ENCODE assay signal across 20 cellular contexts in the genomic region with DNA sequence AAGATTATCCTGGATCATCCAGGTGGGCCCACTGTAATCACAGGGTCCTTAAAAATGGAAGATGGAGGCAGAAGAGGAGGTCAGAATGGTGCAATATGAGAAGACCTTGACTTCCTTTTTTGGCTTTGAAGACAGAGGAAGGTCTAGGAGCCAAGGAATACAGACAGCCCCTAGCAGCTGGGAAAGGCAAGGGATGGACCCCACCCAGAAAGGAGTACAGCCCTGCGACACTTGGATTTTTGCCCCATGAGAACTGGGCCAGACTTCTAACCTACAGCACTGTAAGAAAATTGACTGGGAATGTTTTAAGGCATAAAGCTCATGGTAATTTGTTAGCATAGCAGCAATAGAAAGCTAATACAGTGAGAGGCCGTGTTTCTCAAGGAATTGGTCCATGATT.
DNase-seq lines count a peak whose midpoint lies in the region; ATAC-seq, FAIRE-seq and TF ChIP-seq lines count a peak whose summit lies in the region.
"Had no signal": no experiment of that assay in that cellular context is flagged by ENCODE, and none has a peak within 500 bp of the region (broad histone marks: within the 10 kb centered on the region; RNA-seq: fewer than 3 reads in every experiment).

No MANE protein-coding gene starts in this region.

- H3K9me3 ChIP-seq in K562 (replicated peaks; ENCODE audit: control insufficient read depth, insufficient read depth, low read depth, low read length) (no peaks in the 10 kb centered on the region), mesenchymal stem cell (ENCODE audit: control insufficient read depth, low read length) (peaks cover 2% of the 10 kb centered on the region), trophoblast cell (ENCODE audit: insufficient read depth, low read depth, low read length) (peaks cover 2% of the 10 kb centered on the region)
- H3K9me3 ChIP-seq: Caco-2 had no signal

- peaks cover 19% of the 10 kb centered on the region for H3K36me3 Mint-ChIP-seq in type B pancreatic cell
- H3K36me3 Mint-ChIP-seq in naive thymus-derived CD8-positive, alpha-beta T cell = peaks cover 0 to 30% (median 28%) of the 10 kb centered on the region in 3 donors

- no peak for TF ChIP-seq RAD21 in K562 (CRISPR knock-in tag; conservative IDR thresholded peaks at IDR 0.05 in 1 of 2, IDR thresholded peaks at IDR 0.05 in 1 of 2)

- H2BK12ac ChIP-seq in mesenchymal stem cell (ENCODE audit: low read length in 2 of 2) (no peak overlapping the region), trophoblast cell (ENCODE audit: low read length) (no peak overlapping the region)

- H2BK15ac ChIP-seq in mesenchymal stem cell (ENCODE audit: low read depth, poor library complexity, severe bottlenecking) = no peak overlapping the region

- H4K20me1 ChIP-seq in K562 (replicated peaks; ENCODE audit: control insufficient read depth, insufficient read depth, low read length) = 0 out of 2 replicates have a peak, but pooled peaks cover 7% of the 10 kb centered on the region

- H3K4me2 ChIP-seq in K562 (ENCODE audit: insufficient read depth, low read length) (no peak overlapping the region), mesenchymal stem cell (ENCODE audit: low read length, poor library complexity, severe bottlenecking) (no peak overlapping the region), trophoblast cell (ENCODE audit: low read length) (no peak overlapping the region)

- DNase-seq in left ventricle myocardium superior (no peak), Right ventricle myocardium superior (no peak), K562 (ENCODE audit: extremely low read depth in 1 of 4, low spot score in 3 of 4) (no peak), mesenchymal stem cell (no peak), type B pancreatic cell (ENCODE audit: extremely low spot score, unreplicated experiment) (no peak), trophoblast cell (no peak), dedifferentiated amniotic fluid mesenchymal stem cell (ENCODE audit: extremely low spot score) (no peak)
- no peak for DNase-seq in naive thymus-derived CD8-positive, alpha-beta T cell
- DNase-seq: Caco-2; CD4-positive, alpha-beta T cell; GOT3; HFFc6; IMR-90 had no signal

- no peak overlapping the region for H3K27ac ChIP-seq in K562 (ENCODE audit: extremely low read depth, low read depth, low read length)
- H3K27ac ChIP-seq in mesenchymal stem cell (ENCODE audit: low read length, poor library complexity, severe bottlenecking) = no peak overlapping the region
- H3K27ac ChIP-seq in trophoblast cell (ENCODE audit: low read depth, low read length) = no peak overlapping the region
- H3K27ac ChIP-seq: C4-2B had no signal

- H2AFZ ChIP-seq in K562 (ENCODE audit: low read depth, low read length) = no peak overlapping the region
- no peak overlapping the region for H2AFZ ChIP-seq in mesenchymal stem cell (ENCODE audit: low read depth, low read length)
- H2AFZ ChIP-seq in trophoblast cell (ENCODE audit: insufficient read depth, low read length, poor library complexity) = no peak overlapping the region

- H2AK5ac ChIP-seq in mesenchymal stem cell (ENCODE audit: low read length, severe bottlenecking) = peak overlapping the region; percentile 29
- no peak overlapping the region for H2AK5ac ChIP-seq in trophoblast cell (ENCODE audit: low read length)

- H3K4me1 ChIP-seq in K562 (replicated peaks in 1 of 2; ENCODE audit: control insufficient read depth in 2 of 2, insufficient read depth in 2 of 2, low read length in 2 of 2) (peaks cover 0 to 13% of the 10 kb centered on the region in 2 experiments; a peak in 1 of 5 replicates), mesenchymal stem cell (ENCODE audit: control insufficient read depth, insufficient read depth, low read depth, low read length) (peaks cover 39% of the 10 kb centered on the region), trophoblast cell (ENCODE audit: control insufficient read depth in 1 of 2, insufficient read depth in 2 of 2, low read length in 2 of 2) (no peaks in the 10 kb centered on the region)
- H3K4me1 ChIP-seq: Caco-2 had no signal

- H3K9ac ChIP-seq in K562 (ENCODE audit: insufficient read depth in 1 of 2, low read depth in 2 of 2, low read length in 2 of 2) (no peak overlapping the region), mesenchymal stem cell (ENCODE audit: low read length) (no peak overlapping the region), trophoblast cell (ENCODE audit: low read length) (no peak overlapping the region)

- no peak overlapping the region for H4K12ac ChIP-seq in trophoblast cell (ENCODE audit: low read depth, low read length)

- no peak overlapping the region for H3K4me3 ChIP-seq in K562
- H3K4me3 ChIP-seq in mesenchymal stem cell (ENCODE audit: insufficient read depth in 1 of 2, low read depth in 1 of 2, low read length in 2 of 2) = no peak overlapping the region
- H3K4me3 ChIP-seq in trophoblast cell (ENCODE audit: low read depth, low read length) = no peak overlapping the region

- H2BK5ac ChIP-seq in mesenchymal stem cell (ENCODE audit: low read depth, low read length, poor library complexity, severe bottlenecking) = no peak overlapping the region
- H2BK5ac ChIP-seq in trophoblast cell (ENCODE audit: low read depth, low read length, poor library complexity) = no peak overlapping the region

- intact Hi-C loops in left ventricle myocardium superior (cut with micrococcal nuclease) = no loop called here
- intact Hi-C loops in Right ventricle myocardium superior (cut with DNase I) = no loop called here
- intact Hi-C loops in K562 (cut with micrococcal nuclease) = no loop called here

- H3K4ac ChIP-seq in mesenchymal stem cell (ENCODE audit: low read depth in 1 of 2, low read length in 2 of 2) (no peak overlapping the region), trophoblast cell (ENCODE audit: low read depth, low read length) (no peak overlapping the region)

- peak; percentile 8 for ATAC-seq in left ventricle myocardium superior
- ATAC-seq in Right ventricle myocardium superior (ENCODE audit: poor library complexity) = no peak
- ATAC-seq in K562 = no peak
- no peak for ATAC-seq in naive thymus-derived CD8-positive, alpha-beta T cell
- ATAC-seq: HCT116 had no signal

- peaks cover 6% of the 10 kb centered on the region for H3K9me3 Mint-ChIP-seq in type B pancreatic cell
- peaks cover 0 to 14% (median 0%) of the 10 kb centered on the region in 9 donors for H3K9me3 Mint-ChIP-seq in naive thymus-derived CD8-positive, alpha-beta T cell
- H3K9me3 Mint-ChIP-seq: CD4-positive, alpha-beta T cell; HFFc6 had no signal

- in situ Hi-C loops in K562 (cut with MboI) = no loop called here

- H2BK120ac ChIP-seq in mesenchymal stem cell (ENCODE audit: low read depth, low read length) (no peak overlapping the region), trophoblast cell (ENCODE audit: insufficient read depth, low read length, poor library complexity) (no peak overlapping the region)

- 68% methylated on average over 2 of the region's 2 CpGs for WGBS in K562 (ENCODE audit: insufficient coverage, low coverage, missing lambda C conversion rate)
- WGBS in mesenchymal stem cell = 100% methylated on average over 1 of the region's 2 CpGs
- no CpG with 5 or more reads among the region's 2 CpGs for WGBS in trophoblast cell (ENCODE audit: extremely low coverage, insufficient coverage, insufficient read length)

- H3K18ac ChIP-seq in mesenchymal stem cell (ENCODE audit: low read depth in 1 of 2, low read length in 2 of 2) (no peak overlapping the region), trophoblast cell (ENCODE audit: low read length) (no peak overlapping the region)

- peaks cover 2% of the 10 kb centered on the region for H3K9me1 ChIP-seq in K562 (ENCODE audit: control insufficient read depth, insufficient read depth, low read length)

- TF ChIP-seq CTCF in K562 (IDR thresholded peaks at IDR 0.05 in 2 of 3, conservative IDR thresholded peaks at IDR 0.05 in 1 of 3; ENCODE audit: insufficient read depth in 2 of 3, low read depth in 1 of 3, low read length in 3 of 3) (no peak), type B pancreatic cell (conservative IDR thresholded peaks at IDR 0.05) (no peak)

- no peak overlapping the region for H3K23ac ChIP-seq in mesenchymal stem cell (ENCODE audit: low read length in 2 of 2)
- H3K23ac ChIP-seq in trophoblast cell (ENCODE audit: low read length) = no peak overlapping the region

- H4K8ac ChIP-seq in mesenchymal stem cell (ENCODE audit: low read length) = no peak overlapping the region
- no peak overlapping the region for H4K8ac ChIP-seq in trophoblast cell (ENCODE audit: low read depth, low read length)

- FAIRE-seq in K562 (lab: Jason Lieb, UNC) = no peak
- FAIRE-seq: G401.6, GM12891, GM18507, HTR-8/SVneo had no signal

- TF ChIP-seq EP300 in K562 (IDR thresholded peaks at IDR 0.05; ENCODE audit: low read length) = no peak

- H4K91ac ChIP-seq in mesenchymal stem cell (ENCODE audit: low read length) (no peak overlapping the region), trophoblast cell (ENCODE audit: low read depth, low read length) (no peak overlapping the region)

- POLR2A ChIA-PET in K562 (lab: Yijun Ruan, JAX) = interaction anchor here (1.1 kb wide), 1 partner anchor 14 kb away, joined by 3 read pairs; no protein-coding TSS in a partner anchor
- POLR2A ChIA-PET in naive thymus-derived CD8-positive, alpha-beta T cell (lab: Charles Lee) = no interaction called here

- no peak for TF ChIP-seq POLR2A in K562 (conservative IDR thresholded peaks at IDR 0.05)

- H3K27me3 Mint-ChIP-seq in type B pancreatic cell = no peaks in the 10 kb centered on the region
- H3K27me3 Mint-ChIP-seq in naive thymus-derived CD8-positive, alpha-beta T cell = no peaks in the 10 kb centered on the region
- H3K27me3 Mint-ChIP-seq: B cell; CD4-positive, alpha-beta T cell had no signal

- H3K79me1 ChIP-seq in mesenchymal stem cell (replicated peaks; ENCODE audit: low read length, poor library complexity, severe bottlenecking) (no peaks in the 10 kb centered on the region), trophoblast cell (ENCODE audit: low read length) (no peaks in the 10 kb centered on the region)

- H3K36me3 ChIP-seq in K562 (ENCODE audit: control insufficient read depth, insufficient read depth, low read length) (peaks cover 4% of the 10 kb centered on the region; the same call in 1 of the 3 replicates), mesenchymal stem cell (ENCODE audit: control insufficient read depth in 1 of 2, insufficient read depth in 2 of 2, low read depth in 1 of 2, low read length in 2 of 2) (peaks cover 22 to 30% of the 10 kb centered on the region in 2 experiments), trophoblast cell (ENCODE audit: control insufficient read depth in 1 of 2, insufficient read depth in 2 of 2, low read length in 2 of 2) (peaks cover 3 to 8% of the 10 kb centered on the region in 2 experiments)

- H3K14ac ChIP-seq in mesenchymal stem cell (ENCODE audit: low read length in 2 of 2) = no peak overlapping the region
- H3K14ac ChIP-seq in trophoblast cell (ENCODE audit: low read length) = no peak overlapping the region

- peak overlapping the region; percentile 71 for H3K27ac Mint-ChIP-seq in type B pancreatic cell
- H3K27ac Mint-ChIP-seq in naive thymus-derived CD8-positive, alpha-beta T cell = peak overlapping the region in 1 of 10 donors; percentile 70
- H3K27ac Mint-ChIP-seq: B cell; CD4-positive, alpha-beta T cell; HFFc6 had no signal

- CTCF ChIA-PET in K562 (lab: Yijun Ruan, JAX; ENCODE audit: low intra/inter-chr PET ratio) = no interaction called here

- BruUV-seq in K562 (replicated peaks; lab: Mats Ljungman, UMichigan) = no TSS peak

- peaks cover 27% of the 10 kb centered on the region for H3K4me1 Mint-ChIP-seq in type B pancreatic cell (ENCODE audit: unreplicated experiment)
- H3K4me1 Mint-ChIP-seq in naive thymus-derived CD8-positive, alpha-beta T cell = peaks cover 4 to 12% (median 9%) of the 10 kb centered on the region in 4 donors
- H3K4me1 Mint-ChIP-seq: B cell had no signal

- no peaks in the 10 kb centered on the region for H3K27me3 ChIP-seq in K562 (ENCODE audit: control insufficient read depth in 2 of 2, insufficient read depth in 2 of 2, low read length in 2 of 2)
- H3K27me3 ChIP-seq in mesenchymal stem cell (ENCODE audit: control insufficient read depth in 1 of 2, insufficient read depth in 1 of 2, low read length in 2 of 2) = no peaks in the 10 kb centered on the region
- H3K27me3 ChIP-seq in trophoblast cell (ENCODE audit: insufficient read depth, low read length) = no peaks in the 10 kb centered on the region

- no peak overlapping the region for H3K4me3 Mint-ChIP-seq in type B pancreatic cell
- no peak overlapping the region for H3K4me3 Mint-ChIP-seq in naive thymus-derived CD8-positive, alpha-beta T cell
- H3K4me3 Mint-ChIP-seq: B cell; CD4-positive, alpha-beta T cell; HFFc6 had no signal

- H3K79me2 ChIP-seq in K562 (ENCODE audit: control insufficient read depth, insufficient read depth, low read length) (no peaks in the 10 kb centered on the region), trophoblast cell (ENCODE audit: control insufficient read depth, insufficient read depth, low read length, poor library complexity) (no peaks in the 10 kb centered on the region)
